In genomic region chr18:33577688-33578370, GRCh38 we compare ENCODE assay signal across 8 cellular contexts. TPM values are rescaled to one million over a fixed set of nuclear protein-coding genes. Genes with fewer than 3 reads are reported as not detected.
DNase-seq lines count a peak whose midpoint lies in the region; ATAC-seq and TF ChIP-seq lines count a peak whose summit lies in the region.

Gene ASXL3, plus strand, starts transcription at chr18:33578219. Its CDS starts 413 bp downstream, at chr18:33578632.

- H3K4me3 Mint-ChIP-seq in endothelial cell (ENCODE audit: unreplicated experiment) (peak within 1 kb of the TSS; percentile 100), mesothelial cell of epicardium (peak within 1 kb of the TSS; percentile 94), type B pancreatic cell (peak within 1 kb of the TSS; percentile 98)

- H3K27me3 Mint-ChIP-seq in endothelial cell (ENCODE audit: unreplicated experiment) (peaks cover 6% of the 10 kb centered on the region), mesothelial cell of epicardium (ENCODE audit: low read depth) (no peaks in the 10 kb centered on the region), type B pancreatic cell (no peaks in the 10 kb centered on the region)

- peak; percentile 27 for ATAC-seq in PC-3
- no peak for ATAC-seq in GM18861 (IDR thresholded peaks at IDR 0.05; ENCODE audit: unreplicated experiment)

- peaks cover 4% of the 10 kb centered on the region for H3K36me3 Mint-ChIP-seq in endothelial cell (ENCODE audit: low read depth, unreplicated experiment)
- H3K36me3 Mint-ChIP-seq in mesothelial cell of epicardium = no peaks in the 10 kb centered on the region
- H3K36me3 Mint-ChIP-seq in type B pancreatic cell = peaks cover 4% of the 10 kb centered on the region

- BruUV-seq in PC-3 (replicated peaks; lab: Mats Ljungman, UMichigan) = no TSS peak

- TF ChIP-seq CTCF in PC-3 (conservative IDR thresholded peaks at IDR 0.05; ENCODE audit: low read depth, low read length) (no peak), endothelial cell (IDR thresholded peaks at IDR 0.05; ENCODE audit: unreplicated experiment) (no peak), mesothelial cell of epicardium (IDR thresholded peaks at IDR 0.05; ENCODE audit: unreplicated experiment) (no peak), type B pancreatic cell (conservative IDR thresholded peaks at IDR 0.05) (no peak)

- no peaks in the 10 kb centered on the region for H3K9me3 ChIP-seq in PC-3 (ENCODE audit: low read length)

- POLR2A ChIA-PET in HEK293T (lab: Yijun Ruan, JAX) = no interaction called here
- POLR2A ChIA-PET in PC-3 (lab: Charles Lee; ENCODE audit: unreplicated experiment) = no interaction called here

- H3K4me1 Mint-ChIP-seq in endothelial cell (ENCODE audit: unreplicated experiment) (peaks cover 5% of the 10 kb centered on the region), mesothelial cell of epicardium (peaks cover 42% of the 10 kb centered on the region), type B pancreatic cell (ENCODE audit: unreplicated experiment) (peaks cover 23% of the 10 kb centered on the region)

- peaks cover 44% of the 10 kb centered on the region for H3K27me3 ChIP-seq in PC-3 (ENCODE audit: low read length)

- H3K27ac ChIP-seq in PC-3 (ENCODE audit: low read length) = no peak within 1 kb of the TSS

- peak within 1 kb of the TSS; percentile 40; the same call in 1 of the 2 replicates for H3K4me3 ChIP-seq in PC-3 (ENCODE audit: low read length)

- no peaks in the 10 kb centered on the region for H3F3A ChIP-seq in PC-3 (ENCODE audit: low read length, unreplicated experiment)

- no peaks in the 10 kb centered on the region for H3K9me2 ChIP-seq in PC-3 (replicated peaks; ENCODE audit: low read length)

- peak within 1 kb of the TSS; percentile 92 for H3K27ac Mint-ChIP-seq in endothelial cell (ENCODE audit: unreplicated experiment)
- H3K27ac Mint-ChIP-seq in mesothelial cell of epicardium = peak within 1 kb of the TSS; percentile 99
- H3K27ac Mint-ChIP-seq in type B pancreatic cell = peak within 1 kb of the TSS; percentile 99

- no peaks in the 10 kb centered on the region for H3K79me2 ChIP-seq in PC-3 (ENCODE audit: low read length)

- CTCF ChIA-PET in HEK293T (lab: Yijun Ruan, JAX) = interaction anchor here (0.7 kb wide), 1 partner anchor 262 kb away, joined by 3 read pairs; no protein-coding TSS in a partner anchor
- CTCF ChIA-PET in PC-3 (lab: Charles Lee) = no interaction called here

- H3K4me2 ChIP-seq in PC-3 (ENCODE audit: low read length) = peak within 1 kb of the TSS; percentile 56

- no peaks in the 10 kb centered on the region for H3K9me3 Mint-ChIP-seq in endothelial cell (ENCODE audit: unreplicated experiment)
- no peaks in the 10 kb centered on the region for H3K9me3 Mint-ChIP-seq in mesothelial cell of epicardium
- no peaks in the 10 kb centered on the region for H3K9me3 Mint-ChIP-seq in type B pancreatic cell

- no peak within 1 kb of the TSS for H2AFZ ChIP-seq in PC-3 (ENCODE audit: low read length)

- intact Hi-C loops in PC-3 (cut with micrococcal nuclease) = no loop called here

- H4K20me1 ChIP-seq in PC-3 (ENCODE audit: low read length) = no peaks in the 10 kb centered on the region

- no peaks in the 10 kb centered on the region for H3K4me1 ChIP-seq in PC-3 (ENCODE audit: insufficient read depth, low read length)

- H3K36me3 ChIP-seq in PC-3 (ENCODE audit: low read depth, low read length) = no peaks in the 10 kb centered on the region

- peak in 12 of 14 donors; percentile 13 to 85 (median 54) for DNase-seq in C1 segment of cervical spinal cord (lab: John Stamatoyannopoulos, UW)
- peak; percentile 86 for DNase-seq in HEK293T (ENCODE audit: extremely low spot score)
- DNase-seq in PC-3 = no peak
- peak; percentile 41 for DNase-seq in endothelial cell (ENCODE audit: low spot score)
- peak; percentile 40 to 70 for DNase-seq in mesothelial cell of epicardium (ENCODE audit: low spot score in 2 of 2, unreplicated experiment in 2 of 2)
- DNase-seq in type B pancreatic cell (ENCODE audit: extremely low spot score, unreplicated experiment) = peak; percentile 79
- DNase-seq in COLO829 (ENCODE audit: low spot score) = no peak

- no peak within 1 kb of the TSS for H3K9ac ChIP-seq in PC-3 (ENCODE audit: low read length)

TF ChIP-seq in HEK293T, 16 proteins besides CTCF, POLR2A, EP300 and RAD21:
- no peak for TF ChIP-seq ARNT (IDR thresholded peaks at IDR 0.05)
- TF ChIP-seq TARDBP (IDR thresholded peaks at IDR 0.05) = peak; percentile 78
- 0 out of 2 replicates have a peak, but pooled peaks have one; percentile 31 for TF ChIP-seq CTBP1 (IDR thresholded peaks at IDR 0.05; ENCODE audit: borderline replicate concordance)
- peak; percentile 96 for TF ChIP-seq L3MBTL2 (conservative IDR thresholded peaks at IDR 0.05)
TF ChIP-seq in HEK293T: peak in this region for 3.

RNA-seq across cellular contexts. Expression of gene ASXL3, which starts in this region (rescaled TPM):
- total RNA-seq in PC-3 (2014; rRNA removed) = not detected in 2 replicates
- total RNA-seq in endothelial cell (ENCODE audit: unreplicated experiment) = 7.2 TPM
- total RNA-seq in mesothelial cell of epicardium = 34.0 to 36.7 TPM (median 36.0 TPM) in 3 replicates
- 15.6 and 24.4 TPM in 2 replicates for total RNA-seq in type B pancreatic cell (ENCODE audit: low replicate concordance)

Comparison
In these comparisons a context has a peak if more than half of its experiments do, and no peak if none do; other contexts are left out.
1. Peak in ATAC-seq, H3K4me3 ChIP-seq and H3K4me2 ChIP-seq in PC-3; RNA of the gene not detected or under 1 TPM.
2. DNase-seq: peak in C1 segment of cervical spinal cord (12 of 14), HEK293T (single experiment), endothelial cell (single experiment), mesothelial cell of epicardium (2 of 2) and type B pancreatic cell (single experiment); none in PC-3 (single experiment) and COLO829 (single experiment).
3. Peak in every context shown above with its lines, with median percentiles within 50 percentile points of each other: H3K27ac Mint-ChIP-seq and H3K4me3 Mint-ChIP-seq.